Comparison of ENCODE assay signal across 8 cellular contexts in genomic region chr4:56467284-56468096, GRCh38. TPM values are rescaled to one million over a fixed set of nuclear protein-coding genes. Genes with fewer than 3 reads are reported as not detected.
DNase-seq lines count a peak whose midpoint lies in the region; ATAC-seq, FAIRE-seq and TF ChIP-seq lines count a peak whose summit lies in the region.

A gene with protein sequence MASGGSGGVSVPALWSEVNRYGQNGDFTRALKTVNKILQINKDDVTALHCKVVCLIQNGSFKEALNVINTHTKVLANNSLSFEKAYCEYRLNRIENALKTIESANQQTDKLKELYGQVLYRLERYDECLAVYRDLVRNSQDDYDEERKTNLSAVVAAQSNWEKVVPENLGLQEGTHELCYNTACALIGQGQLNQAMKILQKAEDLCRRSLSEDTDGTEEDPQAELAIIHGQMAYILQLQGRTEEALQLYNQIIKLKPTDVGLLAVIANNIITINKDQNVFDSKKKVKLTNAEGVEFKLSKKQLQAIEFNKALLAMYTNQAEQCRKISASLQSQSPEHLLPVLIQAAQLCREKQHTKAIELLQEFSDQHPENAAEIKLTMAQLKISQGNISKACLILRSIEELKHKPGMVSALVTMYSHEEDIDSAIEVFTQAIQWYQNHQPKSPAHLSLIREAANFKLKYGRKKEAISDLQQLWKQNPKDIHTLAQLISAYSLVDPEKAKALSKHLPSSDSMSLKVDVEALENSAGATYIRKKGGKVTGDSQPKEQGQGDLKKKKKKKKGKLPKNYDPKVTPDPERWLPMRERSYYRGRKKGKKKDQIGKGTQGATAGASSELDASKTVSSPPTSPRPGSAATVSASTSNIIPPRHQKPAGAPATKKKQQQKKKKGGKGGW (plus strand): TSS chr4:56467617. CDS start chr4:56467636, 19 bp downstream.

- H3K27me3 ChIP-seq in psoas muscle (ENCODE audit: insufficient read depth in 3 of 3, low read length in 2 of 3), result no peaks in the 10 kb centered on the region

- peaks cover 46% of the 10 kb centered on the region for H3K4me1 Mint-ChIP-seq in T-helper 17 cell

- H3K36me3 ChIP-seq in psoas muscle (ENCODE audit: insufficient read depth in 1 of 2, low read depth in 1 of 2), result peaks cover 3 to 47% of the 10 kb centered on the region in 2 donors

- peak; percentile 88 for ATAC-seq in HG02870 (IDR thresholded peaks at IDR 0.05; ENCODE audit: unreplicated experiment)
- peak; percentile 98 for ATAC-seq in T-helper 17 cell
- peak; percentile 99 for ATAC-seq in left ventricle myocardium superior
- peak; percentile 96 to 99 (median 97) for ATAC-seq in psoas muscle

- H3K27ac Mint-ChIP-seq in T-helper 17 cell, result peak within 1 kb of the TSS; percentile 100

- peaks cover 6% of the 10 kb centered on the region for H3K36me3 Mint-ChIP-seq in T-helper 17 cell (ENCODE audit: low read depth)

- WGBS in psoas muscle, 3 donors, result 0% methylated on average over 49 to 62 of the region's 62 CpGs

- FAIRE-seq in urothelium cell line (lab: Jason Lieb, UNC), result peak; percentile 85

- DNase-seq in GM13977 (ENCODE audit: low spot score) (peak; percentile 89), NCI-H146 treated with DMSO at 0.1 percent for 48 hours (lab: John Stamatoyannopoulos, UW; ENCODE audit: unreplicated experiment) (peak; percentile 89), T-helper 17 cell (peak; percentile 85 to 86 (median 86)), left ventricle myocardium superior (peak; percentile 91), psoas muscle (peak; percentile 87 to 92), urothelium cell line (ENCODE audit: low spot score) (peak; percentile 95)

- H3K4me3 Mint-ChIP-seq in T-helper 17 cell, result peak within 1 kb of the TSS; percentile 99

- no peak for TF ChIP-seq CTCF in GM13977 (IDR thresholded peaks at IDR 0.05; ENCODE audit: extremely low read depth, insufficient read depth, missing control alignments)
- TF ChIP-seq CTCF in psoas muscle (IDR thresholded peaks at IDR 0.05), result no peak

- in situ Hi-C loops in GM13977 (cut with MboI; ENCODE audit: low pct_unique_long_range_greater_than_20kb, low sequenced_read_pairs, unreplicated experiment), result no loop called here

- H3K27me3 Mint-ChIP-seq in T-helper 17 cell, result no peaks in the 10 kb centered on the region

- H3K27ac ChIP-seq in angular gyrus (ENCODE audit: low read depth, low read length), result peak within 1 kb of the TSS; percentile 71
- peak within 1 kb of the TSS; percentile 92 for H3K27ac ChIP-seq in psoas muscle

- peaks cover 33% of the 10 kb centered on the region for H3K4me1 ChIP-seq in psoas muscle

- H3K9me3 ChIP-seq in T-helper 17 cell (ENCODE audit: control insufficient read depth, low read length, poor library complexity, severe bottlenecking) (no peaks in the 10 kb centered on the region), psoas muscle (no peaks in the 10 kb centered on the region)

- H3K4me3 ChIP-seq in psoas muscle, result peak within 1 kb of the TSS; percentile 75

- intact Hi-C loops in left ventricle myocardium superior (cut with micrococcal nuclease) (no loop called here), psoas muscle (cut with DNase I) (no loop called here)

RNA-seq across cellular contexts. Expression of the gene that starts here (rescaled TPM):
- total RNA-seq in T-helper 17 cell, result 100 to 1,000 TPM; 110 to 133 TPM
- 40.2 TPM for total RNA-seq in left ventricle myocardium superior
- 10 to 100 TPM; 38.4 to 68.0 (median 59.9) TPM for total RNA-seq in psoas muscle
- polyA plus RNA-seq in psoas muscle, result 10 to 100 TPM; 32.7 to 47.2 (median 40.3) TPM

Comparison
In these comparisons a context has a peak if more than half of its experiments do, and no peak if none do; other contexts are left out.
1. Peak in every context shown above with its lines: DNase-seq, ATAC-seq, H3K4me3 ChIP-seq and H3K27ac ChIP-seq.